ENCODE assay signal across 1 cellular context in the genomic region with DNA sequence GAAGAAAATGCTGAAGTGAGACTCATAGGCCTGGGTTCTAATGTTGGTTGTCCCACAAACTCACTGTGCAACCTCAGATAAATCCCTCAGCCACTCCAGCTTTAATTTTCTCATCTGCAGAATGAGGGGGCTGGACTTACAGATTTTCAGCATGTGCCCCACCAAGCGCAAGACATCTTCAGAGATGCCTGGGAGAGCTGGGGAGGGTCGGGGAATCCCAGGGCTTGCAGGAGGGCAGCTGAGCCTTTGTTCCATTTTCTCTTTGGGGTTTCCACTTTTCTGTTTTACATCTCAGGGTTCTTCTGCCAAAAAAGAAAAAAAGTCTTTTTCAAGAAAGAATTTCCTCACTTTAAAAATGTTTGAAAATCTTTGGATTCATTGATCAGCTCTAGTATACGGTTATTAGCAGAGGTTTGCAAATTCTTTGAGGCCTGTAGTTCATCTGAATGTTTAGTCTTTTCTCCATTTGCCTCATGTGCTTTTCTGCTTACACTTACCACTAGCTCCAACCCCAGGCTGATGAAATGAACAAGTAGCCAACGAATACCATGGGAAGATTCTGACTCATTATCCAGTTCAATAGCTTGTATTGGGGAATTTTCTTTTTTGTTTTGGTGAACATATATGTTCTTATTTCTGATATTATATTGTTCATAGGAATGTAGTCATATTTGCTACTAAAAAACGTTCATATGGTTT.
TF ChIP-seq lines count a peak whose summit lies in the region.

No MANE protein-coding gene starts in this region.

TF ChIP-seq in IMR-90, 13 proteins besides CTCF, POLR2A, EP300 and RAD21:
- TF ChIP-seq RCOR1 (IDR thresholded peaks at IDR 0.05; ENCODE audit: insufficient replicate concordance, low read length): no peak
- no peak for TF ChIP-seq FOS (IDR thresholded peaks at IDR 0.05; ENCODE audit: low read depth, low read length)
- no peak for TF ChIP-seq CEBPB (IDR thresholded peaks at IDR 0.05; ENCODE audit: low read depth, low read length)
- TF ChIP-seq NFE2L2 (IDR thresholded peaks at IDR 0.05; ENCODE audit: low read depth, low read length): no peak
- no peak for TF ChIP-seq MAFK (IDR thresholded peaks at IDR 0.05; ENCODE audit: low read depth, low read length)
- TF ChIP-seq MXI1 (IDR thresholded peaks at IDR 0.05; ENCODE audit: borderline replicate concordance, low read depth, low read length): no peak
- no peak for TF ChIP-seq MAZ (IDR thresholded peaks at IDR 0.05; ENCODE audit: borderline replicate concordance, low read depth, low read length)
- TF ChIP-seq, protein P1, sequence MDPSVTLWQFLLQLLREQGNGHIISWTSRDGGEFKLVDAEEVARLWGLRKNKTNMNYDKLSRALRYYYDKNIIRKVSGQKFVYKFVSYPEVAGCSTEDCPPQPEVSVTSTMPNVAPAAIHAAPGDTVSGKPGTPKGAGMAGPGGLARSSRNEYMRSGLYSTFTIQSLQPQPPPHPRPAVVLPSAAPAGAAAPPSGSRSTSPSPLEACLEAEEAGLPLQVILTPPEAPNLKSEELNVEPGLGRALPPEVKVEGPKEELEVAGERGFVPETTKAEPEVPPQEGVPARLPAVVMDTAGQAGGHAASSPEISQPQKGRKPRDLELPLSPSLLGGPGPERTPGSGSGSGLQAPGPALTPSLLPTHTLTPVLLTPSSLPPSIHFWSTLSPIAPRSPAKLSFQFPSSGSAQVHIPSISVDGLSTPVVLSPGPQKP (IDR thresholded peaks at IDR 0.05; ENCODE audit: borderline replicate concordance, low read depth, low read length): no peak
- no peak for TF ChIP-seq SMC3 (IDR thresholded peaks at IDR 0.05; ENCODE audit: low read depth, low read length)
- TF ChIP-seq RFX5 (IDR thresholded peaks at IDR 0.05; ENCODE audit: low read depth, low read length): no peak
- no peak for TF ChIP-seq BHLHE40 (IDR thresholded peaks at IDR 0.05; ENCODE audit: low read depth, low read length)
- no peak for TF ChIP-seq CHD1 (IDR thresholded peaks at IDR 0.05; ENCODE audit: low read depth, low read length)
- TF ChIP-seq, protein P2, sequence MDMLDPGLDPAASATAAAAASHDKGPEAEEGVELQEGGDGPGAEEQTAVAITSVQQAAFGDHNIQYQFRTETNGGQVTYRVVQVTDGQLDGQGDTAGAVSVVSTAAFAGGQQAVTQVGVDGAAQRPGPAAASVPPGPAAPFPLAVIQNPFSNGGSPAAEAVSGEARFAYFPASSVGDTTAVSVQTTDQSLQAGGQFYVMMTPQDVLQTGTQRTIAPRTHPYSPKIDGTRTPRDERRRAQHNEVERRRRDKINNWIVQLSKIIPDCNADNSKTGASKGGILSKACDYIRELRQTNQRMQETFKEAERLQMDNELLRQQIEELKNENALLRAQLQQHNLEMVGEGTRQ (IDR thresholded peaks at IDR 0.05; ENCODE audit: low read depth, low read length): no peak
